ENCODE assay signal across 1 cellular context in the genomic region with DNA sequence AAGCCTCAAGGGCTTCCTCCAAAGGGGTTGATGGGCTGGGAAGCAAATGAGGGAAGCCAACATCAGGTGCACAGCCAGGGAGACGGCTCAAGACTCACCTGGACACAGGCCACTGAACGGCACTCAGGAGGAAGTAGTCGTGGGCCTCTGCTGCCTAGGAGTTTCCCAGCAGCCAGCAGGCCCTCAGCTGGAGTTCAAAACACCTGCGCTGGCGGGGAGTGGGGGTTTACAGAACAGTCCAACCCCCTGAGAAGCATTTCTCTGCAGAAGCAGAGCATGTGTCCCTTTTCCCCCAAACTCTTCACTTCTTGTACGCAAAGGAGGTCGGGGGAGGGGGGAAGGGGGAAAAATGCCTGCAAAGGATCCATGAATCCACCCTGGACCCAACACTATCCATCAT.
TF ChIP-seq lines count a peak whose summit lies in the region.

No MANE protein-coding gene starts in this region.

TF ChIP-seq in A549, 52 proteins besides CTCF, POLR2A, EP300 and RAD21 (continued from another document):
- TF ChIP-seq, protein P1, sequence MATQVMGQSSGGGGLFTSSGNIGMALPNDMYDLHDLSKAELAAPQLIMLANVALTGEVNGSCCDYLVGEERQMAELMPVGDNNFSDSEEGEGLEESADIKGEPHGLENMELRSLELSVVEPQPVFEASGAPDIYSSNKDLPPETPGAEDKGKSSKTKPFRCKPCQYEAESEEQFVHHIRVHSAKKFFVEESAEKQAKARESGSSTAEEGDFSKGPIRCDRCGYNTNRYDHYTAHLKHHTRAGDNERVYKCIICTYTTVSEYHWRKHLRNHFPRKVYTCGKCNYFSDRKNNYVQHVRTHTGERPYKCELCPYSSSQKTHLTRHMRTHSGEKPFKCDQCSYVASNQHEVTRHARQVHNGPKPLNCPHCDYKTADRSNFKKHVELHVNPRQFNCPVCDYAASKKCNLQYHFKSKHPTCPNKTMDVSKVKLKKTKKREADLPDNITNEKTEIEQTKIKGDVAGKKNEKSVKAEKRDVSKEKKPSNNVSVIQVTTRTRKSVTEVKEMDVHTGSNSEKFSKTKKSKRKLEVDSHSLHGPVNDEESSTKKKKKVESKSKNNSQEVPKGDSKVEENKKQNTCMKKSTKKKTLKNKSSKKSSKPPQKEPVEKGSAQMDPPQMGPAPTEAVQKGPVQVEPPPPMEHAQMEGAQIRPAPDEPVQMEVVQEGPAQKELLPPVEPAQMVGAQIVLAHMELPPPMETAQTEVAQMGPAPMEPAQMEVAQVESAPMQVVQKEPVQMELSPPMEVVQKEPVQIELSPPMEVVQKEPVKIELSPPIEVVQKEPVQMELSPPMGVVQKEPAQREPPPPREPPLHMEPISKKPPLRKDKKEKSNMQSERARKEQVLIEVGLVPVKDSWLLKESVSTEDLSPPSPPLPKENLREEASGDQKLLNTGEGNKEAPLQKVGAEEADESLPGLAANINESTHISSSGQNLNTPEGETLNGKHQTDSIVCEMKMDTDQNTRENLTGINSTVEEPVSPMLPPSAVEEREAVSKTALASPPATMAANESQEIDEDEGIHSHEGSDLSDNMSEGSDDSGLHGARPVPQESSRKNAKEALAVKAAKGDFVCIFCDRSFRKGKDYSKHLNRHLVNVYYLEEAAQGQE (IDR thresholded peaks at IDR 0.05): no peak
